In the genomic region with DNA sequence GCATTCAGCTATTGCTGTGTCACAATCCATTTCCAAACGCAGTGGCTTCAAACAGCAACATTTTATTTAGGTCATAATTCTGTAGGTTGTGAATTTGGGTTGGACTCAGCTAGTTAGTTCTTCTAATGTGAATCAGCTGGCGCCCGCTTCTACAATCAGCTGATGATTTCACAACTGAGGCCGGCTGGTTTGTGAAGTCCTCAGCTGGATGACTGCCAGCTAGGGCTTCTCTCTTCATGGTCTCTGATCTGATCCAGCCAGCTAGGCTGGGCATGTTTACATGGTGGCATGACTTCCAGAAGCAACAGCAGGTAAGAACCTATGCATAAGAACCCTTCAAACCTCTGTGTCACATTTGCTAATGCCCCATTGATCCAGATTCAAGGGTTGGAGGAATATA, we compare ENCODE assay signal across 13 cellular contexts.
DNase-seq lines count a peak whose midpoint lies in the region; ATAC-seq, FAIRE-seq and TF ChIP-seq lines count a peak whose summit lies in the region.
"Had no signal": no experiment of that assay in that cellular context is flagged by ENCODE, and none has a peak within 500 bp of the region (broad histone marks: within the 10 kb centered on the region; RNA-seq: fewer than 3 reads in every experiment).

No MANE protein-coding gene starts in this region.

- ATAC-seq in GM18868 (IDR thresholded peaks at IDR 0.05; ENCODE audit: unreplicated experiment) (no peak), GM21360 (IDR thresholded peaks at IDR 0.05; ENCODE audit: unreplicated experiment) (no peak)

- H3K27ac ChIP-seq in colonic mucosa (no peak overlapping the region), SK-N-SH (ENCODE audit: low read depth in 2 of 2, low read length in 1 of 2) (no peak overlapping the region)

- FAIRE-seq in bronchial epithelial cell (lab: Jason Lieb, UNC): no peak
- FAIRE-seq: GM12891 had no signal

- H3K4me2 ChIP-seq in SK-N-SH: no peak overlapping the region

- WGBS in SK-N-SH (ENCODE audit: low lambda C conversion rate): 2% methylated on average over 4 of the region's 4 CpGs

- H3K4me1 ChIP-seq in colonic mucosa (no peaks in the 10 kb centered on the region), SK-N-SH (ENCODE audit: control insufficient read depth in 1 of 2, insufficient read depth in 2 of 2, low read depth in 1 of 2, low read length in 1 of 2) (no peaks in the 10 kb centered on the region)
- H3K4me1 ChIP-seq: Caco-2 had no signal

- H4K20me1 ChIP-seq in SK-N-SH (ENCODE audit: insufficient read depth): no peaks in the 10 kb centered on the region

- intact Hi-C loops in colonic mucosa (cut with DNase I): no loop called here

- CTCF ChIA-PET in SK-N-SH (lab: Yijun Ruan, JAX): no interaction called here

- H3K4me3 ChIP-seq in bronchial epithelial cell (ENCODE audit: low read depth, low read length): no peak overlapping the region
- H3K4me3 ChIP-seq in colonic mucosa: no peak overlapping the region
- no peak overlapping the region for H3K4me3 ChIP-seq in SK-N-SH (ENCODE audit: low read depth in 2 of 2, low read length in 1 of 2)

- POLR2A ChIA-PET in SK-N-SH (lab: Yijun Ruan, JAX): no interaction called here

- H3F3A ChIP-seq in SK-N-SH (replicated peaks; ENCODE audit: insufficient read depth): no peaks in the 10 kb centered on the region

- no peak for TF ChIP-seq EP300 in SK-N-SH (IDR thresholded peaks at IDR 0.05; ENCODE audit: borderline replicate concordance in 1 of 2, low read depth in 1 of 2, low read length in 1 of 2)

- TF ChIP-seq RAD21 in SK-N-SH (IDR thresholded peaks at IDR 0.05; ENCODE audit: low read length): no peak

- DNase-seq in EH (ENCODE audit: low read depth): peak; percentile 9
- DNase-seq in NAMALWA (ENCODE audit: low spot score): peak; percentile 11
- peak; percentile 33 for DNase-seq in bronchial epithelial cell (ENCODE audit: low read depth)
- peak; percentile 36 for DNase-seq in myocyte (ENCODE audit: low read depth)
- no peak for DNase-seq in colonic mucosa
- DNase-seq in SK-N-SH: no peak
- DNase-seq: amniotic stem cell, Caco-2, naive B cell, T1000 had no signal

- H3K27me3 ChIP-seq in bronchial epithelial cell (ENCODE audit: control insufficient read depth, insufficient read depth, low read length): no peaks in the 10 kb centered on the region
- H3K27me3 ChIP-seq in colonic mucosa: no peaks in the 10 kb centered on the region
- H3K27me3 ChIP-seq in SK-N-SH (ENCODE audit: insufficient read depth): no peaks in the 10 kb centered on the region

- H3K9me3 ChIP-seq in colonic mucosa (no peaks in the 10 kb centered on the region), SK-N-SH (no peaks in the 10 kb centered on the region)
- H3K9me3 ChIP-seq: Caco-2 had no signal

- H3K9ac ChIP-seq in colonic mucosa (ENCODE audit: low read depth in 2 of 2, low read length in 2 of 2): no peak overlapping the region
- no peak overlapping the region for H3K9ac ChIP-seq in SK-N-SH

- no peaks in the 10 kb centered on the region for H3K36me3 ChIP-seq in bronchial epithelial cell (ENCODE audit: control insufficient read depth, insufficient read depth, low read length)
- no peaks in the 10 kb centered on the region for H3K36me3 ChIP-seq in colonic mucosa
- no peaks in the 10 kb centered on the region for H3K36me3 ChIP-seq in SK-N-SH (replicated peaks in 1 of 2; ENCODE audit: control insufficient read depth in 1 of 2, insufficient read depth in 2 of 2, low read length in 1 of 2)

- H2AFZ ChIP-seq in SK-N-SH (ENCODE audit: low read depth): no peak overlapping the region

- no peaks in the 10 kb centered on the region for H3K79me2 ChIP-seq in SK-N-SH (ENCODE audit: insufficient read depth)

- TF ChIP-seq CTCF in bronchial epithelial cell (IDR thresholded peaks at IDR 0.05; ENCODE audit: insufficient read depth, low read length, severe bottlenecking): no peak
- TF ChIP-seq CTCF in colonic mucosa (IDR thresholded peaks at IDR 0.05): no peak
- no peak for TF ChIP-seq CTCF in SK-N-SH (IDR thresholded peaks at IDR 0.05)

- H3K9me2 ChIP-seq in SK-N-SH: no peaks in the 10 kb centered on the region

TF ChIP-seq in SK-N-SH, 30 proteins besides CTCF, POLR2A, EP300 and RAD21:
- TF ChIP-seq, protein P1, sequence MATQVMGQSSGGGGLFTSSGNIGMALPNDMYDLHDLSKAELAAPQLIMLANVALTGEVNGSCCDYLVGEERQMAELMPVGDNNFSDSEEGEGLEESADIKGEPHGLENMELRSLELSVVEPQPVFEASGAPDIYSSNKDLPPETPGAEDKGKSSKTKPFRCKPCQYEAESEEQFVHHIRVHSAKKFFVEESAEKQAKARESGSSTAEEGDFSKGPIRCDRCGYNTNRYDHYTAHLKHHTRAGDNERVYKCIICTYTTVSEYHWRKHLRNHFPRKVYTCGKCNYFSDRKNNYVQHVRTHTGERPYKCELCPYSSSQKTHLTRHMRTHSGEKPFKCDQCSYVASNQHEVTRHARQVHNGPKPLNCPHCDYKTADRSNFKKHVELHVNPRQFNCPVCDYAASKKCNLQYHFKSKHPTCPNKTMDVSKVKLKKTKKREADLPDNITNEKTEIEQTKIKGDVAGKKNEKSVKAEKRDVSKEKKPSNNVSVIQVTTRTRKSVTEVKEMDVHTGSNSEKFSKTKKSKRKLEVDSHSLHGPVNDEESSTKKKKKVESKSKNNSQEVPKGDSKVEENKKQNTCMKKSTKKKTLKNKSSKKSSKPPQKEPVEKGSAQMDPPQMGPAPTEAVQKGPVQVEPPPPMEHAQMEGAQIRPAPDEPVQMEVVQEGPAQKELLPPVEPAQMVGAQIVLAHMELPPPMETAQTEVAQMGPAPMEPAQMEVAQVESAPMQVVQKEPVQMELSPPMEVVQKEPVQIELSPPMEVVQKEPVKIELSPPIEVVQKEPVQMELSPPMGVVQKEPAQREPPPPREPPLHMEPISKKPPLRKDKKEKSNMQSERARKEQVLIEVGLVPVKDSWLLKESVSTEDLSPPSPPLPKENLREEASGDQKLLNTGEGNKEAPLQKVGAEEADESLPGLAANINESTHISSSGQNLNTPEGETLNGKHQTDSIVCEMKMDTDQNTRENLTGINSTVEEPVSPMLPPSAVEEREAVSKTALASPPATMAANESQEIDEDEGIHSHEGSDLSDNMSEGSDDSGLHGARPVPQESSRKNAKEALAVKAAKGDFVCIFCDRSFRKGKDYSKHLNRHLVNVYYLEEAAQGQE (IDR thresholded peaks at IDR 0.05; ENCODE audit: low read depth, low read length): no peak
- TF ChIP-seq MEF2A (IDR thresholded peaks at IDR 0.05; ENCODE audit: borderline replicate concordance, low read depth) (no peak), RCOR1 (IDR thresholded peaks at IDR 0.05; ENCODE audit: low read length) (no peak), NFIC (IDR thresholded peaks at IDR 0.05; ENCODE audit: borderline replicate concordance) (no peak), FOXJ3 (CRISPR knock-in tag; IDR thresholded peaks at IDR 0.05) (no peak), JUND (IDR thresholded peaks at IDR 0.05) (no peak), RXRA (IDR thresholded peaks at IDR 0.05; ENCODE audit: borderline replicate concordance, low read depth) (no peak), GATA2 (CRISPR knock-in tag; IDR thresholded peaks at IDR 0.05) (no peak), GABPA (IDR thresholded peaks at IDR 0.05; ENCODE audit: low read depth) (no peak), TAF1 (IDR thresholded peaks at IDR 0.05; ENCODE audit: borderline replicate concordance, low read depth, low read length) (no peak), EZH2phosphoT487 (IDR thresholded peaks at IDR 0.05; ENCODE audit: borderline replicate concordance, low read depth) (no peak)
- TF ChIP-seq, protein P2, sequence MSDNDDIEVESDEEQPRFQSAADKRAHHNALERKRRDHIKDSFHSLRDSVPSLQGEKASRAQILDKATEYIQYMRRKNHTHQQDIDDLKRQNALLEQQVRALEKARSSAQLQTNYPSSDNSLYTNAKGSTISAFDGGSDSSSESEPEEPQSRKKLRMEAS (IDR thresholded peaks at IDR 0.05; ENCODE audit: low read depth): no peak

Comparison
In these comparisons a context has a peak if more than half of its experiments do, and no peak if none do; other contexts are left out.
1. DNase-seq: peak in EH (single experiment), NAMALWA (single experiment), bronchial epithelial cell (single experiment) and myocyte (single experiment); none in colonic mucosa (single experiment) and SK-N-SH (single experiment).